13 cellular contexts compared by ENCODE assay signal in the genomic region with DNA sequence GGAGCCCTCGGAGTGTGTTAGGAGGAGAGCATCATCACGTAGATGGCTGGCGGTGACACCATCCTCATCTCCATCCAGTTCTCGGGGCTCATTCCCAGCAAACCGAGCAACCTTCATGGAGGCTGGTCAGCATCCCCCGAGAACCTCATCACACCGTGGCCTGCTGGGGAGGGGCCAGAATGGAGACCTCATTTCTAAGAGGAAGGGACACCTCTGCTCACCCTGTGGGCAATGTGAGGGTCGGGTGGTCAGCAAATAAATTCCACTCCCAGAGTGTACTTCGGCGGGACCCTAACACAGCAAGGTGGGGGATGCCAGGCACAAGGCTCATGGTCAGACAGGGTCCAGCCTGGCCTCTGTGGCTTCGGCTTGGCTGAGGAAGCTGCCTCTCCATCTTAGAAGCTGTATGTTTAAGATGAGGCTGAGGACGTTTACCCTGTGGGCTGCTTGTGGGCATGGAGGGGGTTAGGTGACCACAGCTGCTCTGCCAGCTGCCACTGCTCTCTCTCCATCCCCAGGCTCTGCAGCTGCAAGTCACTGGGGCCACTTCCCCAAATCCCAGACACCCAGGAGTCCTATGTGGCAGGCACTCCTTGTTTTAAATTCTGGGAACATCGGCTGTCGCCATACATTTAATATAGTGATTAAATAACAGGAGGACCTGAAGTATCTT. TPM values are rescaled to one million over a fixed set of nuclear protein-coding genes. Genes with fewer than 3 reads are reported as not detected.
DNase-seq lines count a peak whose midpoint lies in the region; ATAC-seq and TF ChIP-seq lines count a peak whose summit lies in the region.
"Had no signal": no experiment of that assay in that cellular context is flagged by ENCODE, and none has a peak within 500 bp of the region (broad histone marks: within the 10 kb centered on the region; RNA-seq: fewer than 3 reads in every experiment).

No MANE protein-coding gene starts in this region.

- H3K4me3 Mint-ChIP-seq in activated CD8-positive, alpha-beta memory T cell treated with anti-CD3 and anti-CD28 coated beads, Interleukin-2, amount 10 ng/mL, durations not matched to agents 7 days and 5 days: no peak overlapping the region
- H3K4me3 Mint-ChIP-seq in activated T-helper 2 cell treated with anti-CD3 and anti-CD28 coated beads, Interferon-gamma antibody, Interleukin-2, Interleukin-4, amounts not matched to agents 10 μg/mL and 5 μg/mL and 100 μg/mL, durations not matched to agents 14 hours and 24 hours and 36 hours (ENCODE audit: low read depth): no peak overlapping the region
- H3K4me3 Mint-ChIP-seq: B cell had no signal

- no peak overlapping the region for H3K23ac ChIP-seq in trophoblast cell (ENCODE audit: low read length)

- DNase-seq in coronary artery (ENCODE audit: low spot score) (peak; percentile 57), trophoblast cell (no peak)
- DNase-seq in stimulated activated CD8-positive, alpha-beta memory T cell treated with anti-CD3 and anti-CD28 coated beads, Interleukin-4, amount 100 ng/mL, for 48 hours: no peak
- DNase-seq in activated CD8-positive, alpha-beta memory T cell treated with anti-CD3 and anti-CD28 coated beads, Interleukin-2, amount 10 ng/mL, durations not matched to agents 7 days and 5 days: no peak
- no peak for DNase-seq in activated T-helper 2 cell treated with anti-CD3 and anti-CD28 coated beads, Interferon-gamma antibody, Interleukin-2, Interleukin-4, amounts not matched to agents 10 μg/mL and 5 μg/mL and 100 μg/mL, durations not matched to agents 14 hours and 24 hours and 36 hours (ENCODE audit: low spot score)
- DNase-seq: Caco-2, DND-41, GDM1 had no signal

- H3K9ac ChIP-seq in trophoblast cell (ENCODE audit: low read length): no peak overlapping the region

- no peak overlapping the region for H4K12ac ChIP-seq in trophoblast cell (ENCODE audit: low read depth, low read length)

- no peak overlapping the region for H4K8ac ChIP-seq in trophoblast cell (ENCODE audit: low read depth, low read length)

- no peak overlapping the region for H2AFZ ChIP-seq in trophoblast cell (ENCODE audit: insufficient read depth, low read length, poor library complexity)

- no peak overlapping the region for H3K4ac ChIP-seq in trophoblast cell (ENCODE audit: low read depth, low read length)

- H3K4me1 ChIP-seq in trophoblast cell (ENCODE audit: control insufficient read depth in 1 of 2, insufficient read depth in 2 of 2, low read length in 2 of 2): peaks cover 7 to 25% of the 10 kb centered on the region in 2 experiments
- H3K4me1 ChIP-seq: Caco-2, HAP-1 had no signal

- intact Hi-C loops in activated T-helper 2 cell treated with anti-CD3 and anti-CD28 coated beads, Interferon-gamma antibody, Interleukin-2, Interleukin-4, amounts not matched to agents 10 μg/mL and 5 μg/mL and 100 μg/mL, durations not matched to agents 14 hours and 24 hours and 36 hours (cut with micrococcal nuclease): no loop called here

- no peak overlapping the region for H3K4me2 ChIP-seq in trophoblast cell (ENCODE audit: low read length)

- WGBS in trophoblast cell (ENCODE audit: extremely low coverage, insufficient coverage, insufficient read length): no CpG with 5 or more reads among the region's 14 CpGs

- H3K27ac ChIP-seq in KOPT-K1 (ENCODE audit: low read depth, low read length, poor library complexity, severe bottlenecking) (peak overlapping the region; percentile 98), coronary artery (no peak overlapping the region), trophoblast cell (ENCODE audit: low read depth, low read length) (no peak overlapping the region)

- H3K9me3 ChIP-seq in KOPT-K1 (ENCODE audit: insufficient read depth, low read length, poor library complexity, severe bottlenecking): no peaks in the 10 kb centered on the region
- H3K9me3 ChIP-seq in trophoblast cell (ENCODE audit: insufficient read depth, low read depth, low read length): no peaks in the 10 kb centered on the region
- H3K9me3 ChIP-seq: Caco-2, HAP-1 had no signal

- no peak overlapping the region for H3K27ac Mint-ChIP-seq in activated CD8-positive, alpha-beta memory T cell treated with anti-CD3 and anti-CD28 coated beads, Interleukin-2, amount 10 ng/mL, durations not matched to agents 7 days and 5 days
- no peak overlapping the region for H3K27ac Mint-ChIP-seq in activated T-helper 2 cell treated with anti-CD3 and anti-CD28 coated beads, Interferon-gamma antibody, Interleukin-2, Interleukin-4, amounts not matched to agents 10 μg/mL and 5 μg/mL and 100 μg/mL, durations not matched to agents 14 hours and 24 hours and 36 hours
- H3K27ac Mint-ChIP-seq: B cell; CD8-positive, alpha-beta memory T cell had no signal

- peak overlapping the region; percentile 11 for H4K91ac ChIP-seq in trophoblast cell (ENCODE audit: low read depth, low read length)

- no peaks in the 10 kb centered on the region for H3K9me3 Mint-ChIP-seq in activated CD8-positive, alpha-beta memory T cell treated with anti-CD3 and anti-CD28 coated beads, Interleukin-2, amount 10 ng/mL, durations not matched to agents 7 days and 5 days (ENCODE audit: low read depth)
- no peaks in the 10 kb centered on the region for H3K9me3 Mint-ChIP-seq in activated T-helper 2 cell treated with anti-CD3 and anti-CD28 coated beads, Interferon-gamma antibody, Interleukin-2, Interleukin-4, amounts not matched to agents 10 μg/mL and 5 μg/mL and 100 μg/mL, durations not matched to agents 14 hours and 24 hours and 36 hours

- H3K36me3 Mint-ChIP-seq in activated CD8-positive, alpha-beta memory T cell treated with anti-CD3 and anti-CD28 coated beads, Interleukin-2, amount 10 ng/mL, durations not matched to agents 7 days and 5 days: no peaks in the 10 kb centered on the region
- H3K36me3 Mint-ChIP-seq in activated T-helper 2 cell treated with anti-CD3 and anti-CD28 coated beads, Interferon-gamma antibody, Interleukin-2, Interleukin-4, amounts not matched to agents 10 μg/mL and 5 μg/mL and 100 μg/mL, durations not matched to agents 14 hours and 24 hours and 36 hours (ENCODE audit: low read depth): no peaks in the 10 kb centered on the region
- H3K36me3 Mint-ChIP-seq: CD8-positive, alpha-beta memory T cell had no signal

- H3K4me1 Mint-ChIP-seq in activated CD8-positive, alpha-beta memory T cell treated with anti-CD3 and anti-CD28 coated beads, Interleukin-2, amount 10 ng/mL, durations not matched to agents 7 days and 5 days: peaks cover 5% of the 10 kb centered on the region
- peaks cover 2% of the 10 kb centered on the region for H3K4me1 Mint-ChIP-seq in activated T-helper 2 cell treated with anti-CD3 and anti-CD28 coated beads, Interferon-gamma antibody, Interleukin-2, Interleukin-4, amounts not matched to agents 10 μg/mL and 5 μg/mL and 100 μg/mL, durations not matched to agents 14 hours and 24 hours and 36 hours (ENCODE audit: low read depth)

- H3K27me3 ChIP-seq in trophoblast cell (ENCODE audit: insufficient read depth, low read length): no peaks in the 10 kb centered on the region

- H3K27me3 Mint-ChIP-seq in activated CD8-positive, alpha-beta memory T cell treated with anti-CD3 and anti-CD28 coated beads, Interleukin-2, amount 10 ng/mL, durations not matched to agents 7 days and 5 days: no peaks in the 10 kb centered on the region
- H3K27me3 Mint-ChIP-seq in activated T-helper 2 cell treated with anti-CD3 and anti-CD28 coated beads, Interferon-gamma antibody, Interleukin-2, Interleukin-4, amounts not matched to agents 10 μg/mL and 5 μg/mL and 100 μg/mL, durations not matched to agents 14 hours and 24 hours and 36 hours (ENCODE audit: low read depth): peaks cover 8% of the 10 kb centered on the region

- H3K79me1 ChIP-seq in trophoblast cell (ENCODE audit: low read length): peaks cover 12% of the 10 kb centered on the region

- H2BK5ac ChIP-seq in trophoblast cell (ENCODE audit: low read depth, low read length, poor library complexity): no peak overlapping the region

- no peak overlapping the region for H3K18ac ChIP-seq in trophoblast cell (ENCODE audit: low read length)

- no peak overlapping the region for H2BK12ac ChIP-seq in trophoblast cell (ENCODE audit: low read length)

- CTCF ChIA-PET in activated CD8-positive, alpha-beta memory T cell treated with anti-CD3 and anti-CD28 coated beads, Interleukin-2, amount 10 ng/mL, durations not matched to agents 7 days and 5 days (lab: Charles Lee): no interaction called here

- H3K79me2 ChIP-seq in trophoblast cell (ENCODE audit: control insufficient read depth, insufficient read depth, low read length, poor library complexity): no peaks in the 10 kb centered on the region

- no peak overlapping the region for H3K14ac ChIP-seq in trophoblast cell (ENCODE audit: low read length)

- H3K36me3 ChIP-seq in KOPT-K1 (ENCODE audit: insufficient read depth, low read length) (peaks cover 25% of the 10 kb centered on the region), trophoblast cell (ENCODE audit: control insufficient read depth in 1 of 2, insufficient read depth in 2 of 2, low read length in 2 of 2) (no peaks in the 10 kb centered on the region)
- H3K36me3 ChIP-seq: HAP-1 had no signal

- no peak for ATAC-seq in activated CD8-positive, alpha-beta memory T cell treated with anti-CD3 and anti-CD28 coated beads, Interleukin-2, amount 10 ng/mL, durations not matched to agents 7 days and 5 days
- ATAC-seq in GM19324 (IDR thresholded peaks at IDR 0.05; ENCODE audit: low FRiP score, unreplicated experiment): no peak

- no peak overlapping the region for H2BK120ac ChIP-seq in trophoblast cell (ENCODE audit: insufficient read depth, low read length, poor library complexity)

- TF ChIP-seq CTCF in coronary artery (IDR thresholded peaks at IDR 0.05): no peak

- H3K4me3 ChIP-seq in coronary artery: no peak overlapping the region
- H3K4me3 ChIP-seq in trophoblast cell (ENCODE audit: low read depth, low read length): no peak overlapping the region
- H3K4me3 ChIP-seq: HAP-1 had no signal

- H2AK5ac ChIP-seq in trophoblast cell (ENCODE audit: low read length): no peak overlapping the region

RNA-seq across cellular contexts. Expression of gene PXDN, which starts 56.5 kb away (rescaled TPM):
- 194 and 203 TPM in 2 replicates for polyA plus RNA-seq in trophoblast cell (2013)
- 1 to 10 TPM; 2.0 to 3.1 TPM for total RNA-seq in activated CD8-positive, alpha-beta memory T cell treated with anti-CD3 and anti-CD28 coated beads, Interleukin-2, amount 10 ng/mL, durations not matched to agents 7 days and 5 days
- 2.0 and 2.3 TPM in 2 replicates for total RNA-seq in activated T-helper 2 cell treated with anti-CD3 and anti-CD28 coated beads, Interferon-gamma antibody, Interleukin-2, Interleukin-4, amounts not matched to agents 10 μg/mL and 5 μg/mL and 100 μg/mL, durations not matched to agents 14 hours and 24 hours and 36 hours
